Comparison of ENCODE assay signal across 25 cellular contexts in genomic region chr12:75991753-75992152, GRCh38.
"Had no signal": no experiment of that assay in that cellular context is flagged by ENCODE, and none has a peak within 500 bp of the region (broad histone marks: within the 10 kb centered on the region; RNA-seq: fewer than 3 reads in every experiment).

No MANE protein-coding gene starts in this region.

- H3K27me3 ChIP-seq: esophagus squamous epithelium, heart right ventricle, sigmoid colon, stomach, thyroid gland, vagina had no signal

- H3K4me1 ChIP-seq: parathyroid adenoma, sigmoid colon, vagina had no signal

- ATAC-seq: heart right ventricle; left ventricle myocardium superior; lower lobe of right lung; naive thymus-derived CD8-positive, alpha-beta T cell; right cardiac atrium; stimulated activated naive B cell treated with anti-CD40 and anti-IgM and Interleukin-4, amounts not matched to agents 10 μg/mL and 1 μg/mL and 100 μg/mL, for 72 hours had no signal

- H3K27ac ChIP-seq: coronary artery, esophagus squamous epithelium, heart right ventricle, lower lobe of right lung, neutrophil, parathyroid adenoma, sigmoid colon, thyroid gland, vagina had no signal

- H3K9me3 ChIP-seq: esophagus squamous epithelium, lower lobe of right lung, neutrophil, sigmoid colon, thyroid gland, vagina had no signal

- H2AFZ ChIP-seq: parathyroid adenoma had no signal

- H3K79me2 ChIP-seq: parathyroid adenoma had no signal

- H3K27me3 Mint-ChIP-seq: progenitor cell of endocrine pancreas had no signal

- H3K27ac Mint-ChIP-seq: naive thymus-derived CD8-positive, alpha-beta T cell; progenitor cell of endocrine pancreas; stimulated activated naive B cell treated with anti-CD40 and anti-IgM and Interleukin-4, amounts not matched to agents 10 μg/mL and 1 μg/mL and 100 μg/mL, for 72 hours had no signal

- H3K4me1 Mint-ChIP-seq: naive thymus-derived CD8-positive, alpha-beta T cell had no signal

- DNase-seq: dermis blood vessel endothelial cell; effector memory CD4-positive, alpha-beta T cell; erythroblast; esophagus squamous epithelium; foreskin melanocyte; glutamatergic neuron; heart right ventricle; hypothalamus; left ventricle myocardium superior; lower lobe of right lung; naive thymus-derived CD8-positive, alpha-beta T cell; right cardiac atrium; sigmoid colon; stimulated activated CD4-positive, alpha-beta T cell treated with anti-CD3 and anti-CD28 coated beads, Interleukin-2, amount 100 ng/mL, for 24 hours; stimulated activated CD4-positive, alpha-beta T cell treated with anti-CD3 and anti-CD28 coated beads, Interleukin-4, amount 100 ng/mL, for 24 hours; stimulated activated naive B cell treated with anti-CD40 and anti-IgM and Interleukin-4, amounts not matched to agents 10 μg/mL and 1 μg/mL and 100 μg/mL, for 72 hours; stomach; thyroid gland; trophoblast cell had no signal

- H3K4me3 ChIP-seq: coronary artery, esophagus squamous epithelium, heart right ventricle, lower lobe of right lung, sigmoid colon, stomach, thyroid gland, vagina had no signal

- H3K4me3 Mint-ChIP-seq: naive thymus-derived CD8-positive, alpha-beta T cell; neural crest cell; stimulated activated naive B cell treated with anti-CD40 and anti-IgM and Interleukin-4, amounts not matched to agents 10 μg/mL and 1 μg/mL and 100 μg/mL, for 72 hours had no signal

- H3K36me3 ChIP-seq: esophagus squamous epithelium, heart right ventricle, lower lobe of right lung, neutrophil, sigmoid colon, stomach, thyroid gland, vagina had no signal
